Comparison of ENCODE assay signal across 33 cellular contexts in genomic region chr5:1860021-1860610, GRCh38. TPM values are rescaled to one million over a fixed set of nuclear protein-coding genes. Genes with fewer than 3 reads are reported as not detected.
"Had no signal": no experiment of that assay in that cellular context is flagged by ENCODE, and none has a peak within 500 bp of the region (broad histone marks: within the 10 kb centered on the region; RNA-seq: fewer than 3 reads in every experiment).

No MANE protein-coding gene starts in this region.

- H3K9ac ChIP-seq: neural progenitor cell had no signal

- H3K27ac ChIP-seq: neural progenitor cell, neutrophil, pancreas, prostate gland, right atrium auricular region, skin epidermis, spleen, suprapubic skin, testis, tibial artery, transverse colon, upper lobe of left lung, vagina had no signal

- H3K36me3 ChIP-seq: neural progenitor cell, neutrophil, pancreas, prostate gland, right atrium auricular region, spleen, suprapubic skin, tibial artery, transverse colon, upper lobe of left lung, vagina had no signal

- FAIRE-seq: pancreas, urothelium cell line had no signal

- H3K4me1 ChIP-seq: neural progenitor cell, pancreas, prostate gland, right atrium auricular region, spleen, suprapubic skin, testis, vagina had no signal

- H3K4me2 ChIP-seq: neural progenitor cell, smooth muscle cell had no signal

- DNase-seq: naive thymus-derived CD4-positive, alpha-beta T cell; retina; spleen; stimulated activated CD4-positive, alpha-beta T cell treated with anti-CD3 and anti-CD28 coated beads, Interleukin-12 subunit alpha, Interleukin-12 subunit beta, amount 100 ng/mL, for 4 hours; stimulated activated CD4-positive, alpha-beta T cell treated with anti-CD3 and anti-CD28 coated beads, Interleukin-1b, Interleukin-23, amount 100 ng/mL, for 48 hours; stimulated activated CD4-positive, alpha-beta T cell treated with anti-CD3 and anti-CD28 coated beads, Interleukin-4, amount 100 ng/mL, for 1 hour; stimulated activated CD4-positive, alpha-beta T cell treated with anti-CD3 and anti-CD28 coated beads, Interleukin-4, amount 100 ng/mL, for 4 hours; stimulated activated CD8-positive, alpha-beta memory T cell treated with anti-CD3 and anti-CD28 coated beads, Interleukin-4, amount 100 ng/mL, for 48 hours; stimulated activated naive CD4-positive, alpha-beta T cell; stimulated activated naive CD8-positive, alpha-beta T cell treated with anti-CD3 and anti-CD28 coated beads, Interleukin-15, amount 100 ng/mL, for 72 hours; stimulated activated naive CD8-positive, alpha-beta T cell treated with anti-CD3 and anti-CD28 coated beads, Interleukin-15, Interleukin-2, amounts not matched to agents 100 U/mL and 50 U/mL, for 24 hours; testis; tibial artery; transverse colon had no signal

- H3K4me3 ChIP-seq: neural progenitor cell, pancreas, prostate gland, right atrium auricular region, skin epidermis, smooth muscle cell, spleen, suprapubic skin, testis, tibial artery, transverse colon, upper lobe of left lung, vagina had no signal

- ATAC-seq: naive thymus-derived CD4-positive, alpha-beta T cell; pancreas; sciatic nerve; stimulated activated memory B cell treated with anti-CD40 and anti-IgM and Interleukin-4, amounts not matched to agents 10 μg/mL and 1 μg/mL and 100 μg/mL, for 72 hours; stimulated activated naive CD8-positive, alpha-beta T cell treated with anti-CD3 and anti-CD28 coated beads, Interleukin-15, amount 100 ng/mL, for 72 hours; stimulated activated naive CD8-positive, alpha-beta T cell treated with anti-CD3 and anti-CD28 coated beads, Interleukin-15, Interleukin-2, amounts not matched to agents 100 U/mL and 50 U/mL, for 24 hours had no signal

- H2AFZ ChIP-seq: neural progenitor cell had no signal

- H3K27me3 ChIP-seq: pancreas, testis, vagina had no signal

- H3K9me3 ChIP-seq: neutrophil, pancreas, prostate gland, right atrium auricular region, spleen, suprapubic skin, testis, tibial artery, transverse colon, upper lobe of left lung, vagina had no signal

RNA-seq across cellular contexts. Expression of gene IRX4, which starts 22.6 kb away (rescaled TPM):
- total RNA-seq: naive thymus-derived CD4-positive, alpha-beta T cell; omental fat pad; osteocyte; pancreas; posterior vena cava; pulmonary artery endothelial cell; right atrium auricular region; sciatic nerve; spleen; transverse colon; ureter had no signal
- polyA plus RNA-seq: naive thymus-derived CD4-positive, alpha-beta T cell; neural cell had no signal
